In the genomic region with DNA sequence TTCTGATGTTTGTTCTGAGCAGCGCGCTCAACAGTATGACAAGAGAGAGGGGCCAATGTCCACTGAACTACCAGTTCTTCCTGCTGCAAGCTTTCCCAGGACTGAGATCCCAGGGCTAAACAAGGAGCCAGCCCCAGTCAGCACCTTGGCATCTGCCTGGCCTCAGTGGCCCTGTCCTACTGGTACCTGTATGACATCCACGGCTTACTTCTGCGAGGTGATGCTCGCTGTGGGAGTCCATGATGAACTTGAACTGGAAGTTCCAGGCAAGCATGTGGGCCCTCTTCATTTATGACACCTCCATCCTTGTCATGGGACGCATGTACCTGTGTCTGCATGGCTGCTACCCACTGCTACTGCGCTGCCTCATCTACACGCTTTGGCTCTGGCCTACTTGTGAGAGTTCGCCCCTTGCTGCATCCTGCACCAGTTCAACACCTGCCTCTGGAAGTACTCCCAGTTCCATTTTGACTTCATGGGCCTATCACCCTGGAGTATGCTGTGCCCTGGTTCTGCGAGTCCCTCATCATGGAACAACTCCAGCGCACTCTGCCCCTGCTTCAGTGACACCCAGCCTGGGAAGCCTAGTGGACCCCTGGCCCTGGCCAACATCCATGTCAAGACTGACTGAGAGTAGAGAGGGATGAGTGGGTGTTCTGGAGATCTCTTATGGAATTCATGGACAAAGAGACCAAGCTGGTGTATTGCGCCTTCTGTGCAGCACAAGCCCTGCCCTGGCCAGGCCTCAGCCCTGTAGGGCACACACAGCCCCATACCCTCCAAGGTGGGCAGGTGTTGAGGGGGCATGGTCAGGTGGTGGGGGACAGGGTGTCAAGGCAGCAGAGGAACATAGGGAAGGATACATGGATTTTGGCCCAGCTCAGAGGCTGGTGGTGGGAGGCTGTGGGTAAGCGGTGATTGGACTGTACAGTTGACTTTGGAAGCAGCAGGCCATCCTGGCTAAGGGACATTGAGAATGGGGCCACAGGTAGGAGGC, we compare ENCODE assay signal across 19 cellular contexts.
"Had no signal": no experiment of that assay in that cellular context is flagged by ENCODE, and none has a peak within 500 bp of the region (broad histone marks: within the 10 kb centered on the region; RNA-seq: fewer than 3 reads in every experiment).

No MANE protein-coding gene starts in this region.

- H3K4me1 Mint-ChIP-seq: natural killer cell had no signal

- ATAC-seq: left lobe of liver, psoas muscle had no signal

- H3K27ac ChIP-seq: dorsolateral prefrontal cortex, ovary, psoas muscle, skin epidermis, suprapubic skin, transverse colon had no signal

- H3K4me3 ChIP-seq: dorsolateral prefrontal cortex, ovary, psoas muscle, skin epidermis, suprapubic skin, transverse colon had no signal

- H3K4me1 ChIP-seq: psoas muscle, suprapubic skin, transverse colon had no signal

- H3K9me3 Mint-ChIP-seq: stimulated activated naive CD8-positive, alpha-beta T cell treated with anti-CD3 and anti-CD28 coated beads, Interleukin-15, Interleukin-2, amounts not matched to agents 100 ng/mL and 50 ng/mL, for 24 hours had no signal

- DNase-seq: caudate nucleus; dorsolateral prefrontal cortex; effector CD4-positive, alpha-beta T cell; head of caudate nucleus; mesenchymal stem cell; midbrain; natural killer cell; occipital lobe; ovary; psoas muscle; right cardiac atrium; stimulated activated CD4-positive, alpha-beta T cell treated with anti-CD3 and anti-CD28 coated beads, Interleukin-15, amount 100 ng/mL, for 24 hours; stimulated activated CD4-positive, alpha-beta T cell treated with anti-CD3 and anti-CD28 coated beads, Interleukin-4, amount 100 ng/mL, for 1 hour; stimulated activated CD8-positive, alpha-beta memory T cell treated with anti-CD3 and anti-CD28 coated beads, Interleukin-4, amount 100 ng/mL, for 48 hours; transverse colon had no signal

- H3K36me3 ChIP-seq: ovary, suprapubic skin, transverse colon had no signal

- H3K27me3 ChIP-seq: dorsolateral prefrontal cortex, ovary, suprapubic skin, transverse colon had no signal

- H3K27ac Mint-ChIP-seq: natural killer cell; stimulated activated naive CD8-positive, alpha-beta T cell treated with anti-CD3 and anti-CD28 coated beads, Interleukin-15, Interleukin-2, amounts not matched to agents 100 ng/mL and 50 ng/mL, for 24 hours had no signal

- H3K27me3 Mint-ChIP-seq: stimulated activated naive CD8-positive, alpha-beta T cell treated with anti-CD3 and anti-CD28 coated beads, Interleukin-15, Interleukin-2, amounts not matched to agents 100 ng/mL and 50 ng/mL, for 24 hours had no signal

- H3K36me3 Mint-ChIP-seq: natural killer cell had no signal

- H3K9me3 ChIP-seq: ovary, psoas muscle, suprapubic skin, transverse colon had no signal

- H3K4me3 Mint-ChIP-seq: natural killer cell; stimulated activated naive CD8-positive, alpha-beta T cell treated with anti-CD3 and anti-CD28 coated beads, Interleukin-15, Interleukin-2, amounts not matched to agents 100 ng/mL and 50 ng/mL, for 24 hours had no signal
